In the genomic region with DNA sequence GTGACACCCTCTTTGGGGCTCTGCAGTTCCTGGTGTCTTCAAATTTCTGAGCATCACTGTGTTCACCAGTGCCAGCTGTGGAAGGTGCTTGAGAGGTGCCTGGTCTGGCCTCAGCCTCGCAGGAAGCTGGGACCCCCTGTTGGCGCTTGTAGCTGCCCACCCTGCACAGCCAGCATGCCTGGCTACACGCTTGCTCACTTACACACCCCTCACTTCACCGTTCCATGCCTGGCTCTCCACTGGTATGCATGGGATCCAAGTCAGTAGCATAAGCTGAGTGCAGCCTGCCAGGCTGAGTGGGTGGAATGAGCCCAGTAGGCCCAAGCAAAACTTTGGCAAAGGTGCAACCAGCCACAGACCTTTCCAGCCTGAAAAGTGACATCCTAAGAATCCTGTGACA, we compare ENCODE assay signal across 32 cellular contexts.
DNase-seq lines count a peak whose midpoint lies in the region; ATAC-seq, FAIRE-seq and TF ChIP-seq lines count a peak whose summit lies in the region.
"Had no signal": no experiment of that assay in that cellular context is flagged by ENCODE, and none has a peak within 500 bp of the region (broad histone marks: within the 10 kb centered on the region; RNA-seq: fewer than 3 reads in every experiment).

No MANE protein-coding gene starts in this region.

- H3K4ac ChIP-seq in H1 (replicated peaks; ENCODE audit: insufficient read length, low read depth, low read length) (no peak overlapping the region), neuronal stem cell (ENCODE audit: low read length) (no peak overlapping the region)

- POLR2A ChIA-PET in H1 (lab: Charles Lee; ENCODE audit: partially characterized antibody), result no interaction called here

- no peak overlapping the region for H3K4me2 ChIP-seq in H1 (ENCODE audit: insufficient read depth in 1 of 2, low read depth in 2 of 2, low read length in 2 of 2)
- no peak overlapping the region for H3K4me2 ChIP-seq in neuronal stem cell (ENCODE audit: insufficient read depth, low read length, poor library complexity, severe bottlenecking)
- H3K4me2 ChIP-seq: A549; BLaER1; BLaER1 treated with 17β-estradiol and CSF1 and Interleukin-3, amounts not matched to agents 10 nM and 100 nM had no signal

- no peak for FAIRE-seq in H1 (lab: Jason Lieb, UNC)
- FAIRE-seq: A204.1, A549, D721Med had no signal

- H3K79me2 ChIP-seq in H1 (ENCODE audit: control insufficient read depth in 1 of 2, insufficient read depth in 2 of 2, low read length in 2 of 2), result no peaks in the 10 kb centered on the region

- H3K23me2 ChIP-seq in H1 (ENCODE audit: low read depth, low read length), result no peaks in the 10 kb centered on the region

- no peak overlapping the region for H2BK120ac ChIP-seq in H1 (replicated peaks; ENCODE audit: low read depth, low read length)
- H2BK120ac ChIP-seq in neuronal stem cell (ENCODE audit: low read depth, low read length), result no peak overlapping the region

- no peak overlapping the region for H3K27ac ChIP-seq in H1 (ENCODE audit: low read depth, low read length)
- no peak overlapping the region for H3K27ac ChIP-seq in neuronal stem cell (replicated peaks; ENCODE audit: low read length)
- no peak overlapping the region for H3K27ac ChIP-seq in upper lobe of right lung
- H3K27ac ChIP-seq: 22Rv1; A549; BLaER1; BLaER1 treated with 17β-estradiol and CSF1 and Interleukin-3, amounts not matched to agents 10 nM and 100 nM; C4-2B had no signal

- H3K27me3 ChIP-seq in H1 (replicated peaks in 1 of 4; ENCODE audit: control insufficient read depth in 3 of 4, extremely low read depth in 1 of 4, insufficient read depth in 3 of 4, low read length in 3 of 4), result no peaks in the 10 kb centered on the region
- no peaks in the 10 kb centered on the region for H3K27me3 ChIP-seq in neuronal stem cell (ENCODE audit: control insufficient read depth in 3 of 3, insufficient read depth in 3 of 3, low read depth in 1 of 3, low read length in 3 of 3)
- H3K27me3 ChIP-seq in upper lobe of right lung, result no peaks in the 10 kb centered on the region
- H3K27me3 ChIP-seq: BE2C; BLaER1; BLaER1 treated with 17β-estradiol and CSF1 and Interleukin-3, amounts not matched to agents 10 nM and 100 nM had no signal

- H3K14ac ChIP-seq in H1 (ENCODE audit: insufficient read length) (no peak overlapping the region), neuronal stem cell (ENCODE audit: low read length) (peak overlapping the region; percentile 41)

- DNase-seq in H1 (ENCODE audit: low read depth in 1 of 2, low spot score in 2 of 2), result no peak
- DNase-seq in neuronal stem cell (ENCODE audit: low spot score), result no peak
- no peak for DNase-seq in upper lobe of right lung
- DNase-seq in AG08396 (ENCODE audit: low spot score), result no peak
- no peak for DNase-seq in glomerular visceral epithelial cell (ENCODE audit: extremely low spot score)
- DNase-seq: 8988T; ACHN; AML-193; BE2C; C1 segment of cervical spinal cord; Caco-2; Calu3; CD4-positive, alpha-beta memory T cell; CD4-positive, alpha-beta T cell; CD4-positive, CD25-positive, alpha-beta regulatory T cell; CD8-positive, alpha-beta memory T cell; CD8-positive, alpha-beta T cell; COR-L47; DMS 273 treated with DMSO at 0.1 percent for 48 hours; DMS153; DMS79; DMS79 treated with DMSO at 0.1 percent for 48 hours; DND-41; EL had no signal

- no peak for TF ChIP-seq RAD21 in H1 (IDR thresholded peaks at IDR 0.05 in 1 of 2, conservative IDR thresholded peaks at IDR 0.05 in 1 of 2; ENCODE audit: low read depth in 2 of 2, low read length in 2 of 2)

- WGBS in H1 (ENCODE audit: extremely low coverage in 1 of 2, insufficient coverage in 1 of 2, insufficient read length in 1 of 2, insufficient replicate concordance in 2 of 2, low coverage in 1 of 2, low lambda C conversion rate in 2 of 2, missing lambda C conversion rate in 1 of 2), 2 experiments, result 94% methylated on average over 4 of the region's 4 CpGs; no CpG with 5 or more reads in 1 of the 2 experiments
- WGBS in neuronal stem cell (ENCODE audit: extremely low coverage in 2 of 2, insufficient read length in 2 of 2, insufficient replicate concordance in 1 of 2), 2 donors, result no CpG with 5 or more reads among the region's 4 CpGs

- ATAC-seq in upper lobe of right lung, result peak; percentile 27
- ATAC-seq in GM18520 (IDR thresholded peaks at IDR 0.05; ENCODE audit: unreplicated experiment), result no peak
- ATAC-seq: A549; CD8-positive, alpha-beta T cell had no signal

- H3K4me3 ChIP-seq in H1 (ENCODE audit: extremely low read depth in 1 of 4, insufficient read depth in 2 of 4, low read depth in 3 of 4, low read length in 4 of 4) (no peak overlapping the region), neuronal stem cell (ENCODE audit: low read length in 2 of 2) (no peak overlapping the region), upper lobe of right lung (no peak overlapping the region)
- H3K4me3 ChIP-seq: A549; BLaER1; BLaER1 treated with 17β-estradiol and CSF1 and Interleukin-3, amounts not matched to agents 10 nM and 100 nM had no signal

- H3K18ac ChIP-seq in H1 (ENCODE audit: extremely low read depth, low read length), result no peak overlapping the region
- H3K18ac ChIP-seq in neuronal stem cell (ENCODE audit: low read length), result peak overlapping the region; percentile 36

- H4K8ac ChIP-seq in H1 (ENCODE audit: extremely low read depth, insufficient read depth, low read length), result peak overlapping the region; percentile 85; the same call in 1 of the 2 replicates
- H4K8ac ChIP-seq in neuronal stem cell (ENCODE audit: low read depth, low read length), result no peak overlapping the region

- H2AK5ac ChIP-seq in H1 (ENCODE audit: low read depth, low read length) (no peak overlapping the region), neuronal stem cell (ENCODE audit: low read depth, low read length) (no peak overlapping the region)

- no peak overlapping the region for H4K5ac ChIP-seq in H1 (ENCODE audit: insufficient read length, low read depth, low read length)

- no peak overlapping the region for H2BK20ac ChIP-seq in H1 (ENCODE audit: low read length)

- H3K23ac ChIP-seq in H1 (ENCODE audit: insufficient read length) (no peak overlapping the region), neuronal stem cell (ENCODE audit: low read depth, low read length, poor library complexity) (no peak overlapping the region)

- no peaks in the 10 kb centered on the region for H4K20me1 ChIP-seq in H1 (replicated peaks in 1 of 2; ENCODE audit: control insufficient read depth in 1 of 2, insufficient read depth in 2 of 2, low read length in 2 of 2)
- H4K20me1 ChIP-seq: BLaER1; BLaER1 treated with 17β-estradiol and CSF1 and Interleukin-3, amounts not matched to agents 10 nM and 100 nM had no signal

- no peak for TF ChIP-seq POLR2A in H1 (IDR thresholded peaks at IDR 0.05; ENCODE audit: control extremely low read depth in 1 of 2, low read depth in 2 of 2, low read length in 2 of 2)

- CTCF ChIA-PET in H1 (lab: Charles Lee; ENCODE audit: partially characterized antibody), result no interaction called here

- TF ChIP-seq CTCF in H1 (IDR thresholded peaks at IDR 0.05; ENCODE audit: control extremely low read depth in 1 of 3, insufficient read depth in 1 of 3, low read depth in 1 of 3, low read length in 3 of 3) (no peak), upper lobe of right lung (IDR thresholded peaks at IDR 0.05) (no peak)

- intact Hi-C loops in upper lobe of right lung (cut with DNase I), result no loop called here

- H3K36me3 ChIP-seq in H1 (ENCODE audit: control insufficient read depth in 2 of 4, insufficient read depth in 4 of 4, low read length in 3 of 4) (no peaks in the 10 kb centered on the region), neuronal stem cell (replicated peaks in 1 of 2; ENCODE audit: control insufficient read depth in 2 of 2, insufficient read depth in 2 of 2, low read length in 2 of 2) (no peaks in the 10 kb centered on the region), upper lobe of right lung (no peaks in the 10 kb centered on the region)
- H3K36me3 ChIP-seq: BE2C; BLaER1; BLaER1 treated with 17β-estradiol and CSF1 and Interleukin-3, amounts not matched to agents 10 nM and 100 nM had no signal

- H4K91ac ChIP-seq in H1 (replicated peaks; ENCODE audit: insufficient read length, low read length) (no peak overlapping the region), neuronal stem cell (ENCODE audit: low read depth, low read length, poor library complexity) (no peak overlapping the region)

- no peak overlapping the region for H3K56ac ChIP-seq in H1 (replicated peaks; ENCODE audit: insufficient read length, low read depth, low read length)

- no peak overlapping the region for H2BK5ac ChIP-seq in H1 (ENCODE audit: low read depth, low read length)
- no peak overlapping the region for H2BK5ac ChIP-seq in neuronal stem cell (ENCODE audit: low read length)

- H2BK15ac ChIP-seq in H1 (ENCODE audit: low read length) (no peak overlapping the region), neuronal stem cell (ENCODE audit: low read length) (no peak overlapping the region)

- H3K9me3 ChIP-seq in H1 (ENCODE audit: insufficient read depth in 2 of 2, low read depth in 1 of 2, low read length in 1 of 2) (no peaks in the 10 kb centered on the region), neuronal stem cell (replicated peaks in 1 of 2; ENCODE audit: control insufficient read depth in 2 of 2, insufficient read depth in 1 of 2, low read depth in 1 of 2, low read length in 2 of 2) (peaks cover 0 to 2% of the 10 kb centered on the region in 2 donors), upper lobe of right lung (no peaks in the 10 kb centered on the region)
- H3K9me3 ChIP-seq: A549, BE2C, Caco-2 had no signal

- H2AFZ ChIP-seq in H1 (ENCODE audit: low read length) (peak overlapping the region; percentile 70; the same call in 1 of the 2 replicates), neuronal stem cell (ENCODE audit: low read length) (no peak overlapping the region)

- TF ChIP-seq EP300 in H1 (IDR thresholded peaks at IDR 0.05; ENCODE audit: borderline replicate concordance in 1 of 2, low read depth in 2 of 2, low read length in 2 of 2), result no peak

- H3K9ac ChIP-seq in H1 (replicated peaks in 1 of 4; ENCODE audit: extremely low read depth in 1 of 4, low read depth in 3 of 4, low read length in 3 of 4) (no peak overlapping the region), neuronal stem cell (ENCODE audit: low read depth, low read length, poor library complexity) (no peak overlapping the region)
- H3K9ac ChIP-seq: BLaER1; BLaER1 treated with 17β-estradiol and CSF1 and Interleukin-3, amounts not matched to agents 10 nM and 100 nM had no signal

- H3K4me1 ChIP-seq in H1 (replicated peaks in 1 of 4; ENCODE audit: control insufficient read depth in 3 of 4, insufficient read depth in 4 of 4, low read length in 3 of 4) (no peaks in the 10 kb centered on the region), neuronal stem cell (ENCODE audit: control insufficient read depth in 2 of 2, insufficient read depth in 1 of 2, low read depth in 1 of 2, low read length in 2 of 2) (no peaks in the 10 kb centered on the region), upper lobe of right lung (no peaks in the 10 kb centered on the region)
- H3K4me1 ChIP-seq: A549; BE2C; BLaER1; BLaER1 treated with 17β-estradiol and CSF1 and Interleukin-3, amounts not matched to agents 10 nM and 100 nM; Caco-2 had no signal

- H3K79me1 ChIP-seq in H1 (ENCODE audit: low read depth, low read length) (no peaks in the 10 kb centered on the region), neuronal stem cell (ENCODE audit: low read depth, low read length) (no peaks in the 10 kb centered on the region)

- no peak overlapping the region for H2BK12ac ChIP-seq in H1 (ENCODE audit: low read depth, low read length)
- no peak overlapping the region for H2BK12ac ChIP-seq in neuronal stem cell (ENCODE audit: low read length)
